In the genomic region with DNA sequence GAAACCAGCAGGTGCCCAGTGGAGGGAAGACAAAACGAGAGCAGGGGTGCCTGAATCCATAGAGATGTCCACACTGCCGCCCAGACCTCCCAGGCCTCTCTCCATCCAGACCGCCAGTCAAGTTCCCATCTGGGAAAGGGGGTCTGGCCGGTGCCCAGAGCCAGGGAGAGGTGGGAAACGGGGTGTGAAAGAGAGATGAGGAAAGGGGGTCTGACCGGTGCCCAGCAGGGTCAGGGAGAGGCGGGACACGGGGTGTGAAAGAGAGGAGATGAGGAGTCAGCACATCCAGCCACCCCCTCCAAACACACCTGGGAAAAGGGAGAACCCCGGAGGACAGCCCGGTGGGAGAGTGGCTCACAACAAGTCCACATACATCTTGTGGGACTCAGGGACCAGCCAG, we compare ENCODE assay signal across 19 cellular contexts.
A peak's percentile ranks its signal among the peaks of the same experiment; 100 is the strongest.
DNase-seq lines count a peak whose midpoint lies in the region; ATAC-seq and TF ChIP-seq lines count a peak whose summit lies in the region.
"Had no signal": no experiment of that assay in that cellular context is flagged by ENCODE, and none has a peak within 500 bp of the region (broad histone marks: within the 10 kb centered on the region; RNA-seq: fewer than 3 reads in every experiment).

No MANE protein-coding gene starts in this region.

- intact Hi-C loops in MCF 10A (cut with micrococcal nuclease) (loop anchor here (10.0 kb wide), 1 partner anchor 967 kb away; no protein-coding TSS in a partner anchor), breast epithelium (cut with DNase I; ENCODE audit: low total_unique reads) (no loop called here), spleen (cut with DNase I; ENCODE audit: low total_unique reads) (no loop called here)

- H3K36me3 Mint-ChIP-seq in MCF 10A (ENCODE audit: insufficient read depth, unreplicated experiment) (peaks cover 8% of the 10 kb centered on the region), endothelial cell (ENCODE audit: low read depth, unreplicated experiment) (peaks cover 23% of the 10 kb centered on the region)
- H3K36me3 Mint-ChIP-seq: CD4-positive, alpha-beta memory T cell had no signal

- ATAC-seq in GM21515 (IDR thresholded peaks at IDR 0.05; ENCODE audit: unreplicated experiment) = no peak
- ATAC-seq: GM23338 had no signal

- peaks cover 16% of the 10 kb centered on the region for H3K9me3 Mint-ChIP-seq in MCF 10A (ENCODE audit: unreplicated experiment)
- peaks cover 55% of the 10 kb centered on the region for H3K9me3 Mint-ChIP-seq in endothelial cell (ENCODE audit: unreplicated experiment)

- TF ChIP-seq POLR2A in breast epithelium (IDR thresholded peaks at IDR 0.05) (no peak), spleen (IDR thresholded peaks at IDR 0.05) (no peak)

- H3K4me3 Mint-ChIP-seq in MCF 10A (ENCODE audit: unreplicated experiment) = peak overlapping the region; percentile 54
- H3K4me3 Mint-ChIP-seq in endothelial cell (ENCODE audit: unreplicated experiment) = peak overlapping the region; percentile 62
- H3K4me3 Mint-ChIP-seq: CD4-positive, alpha-beta memory T cell; GM23338; HFFc6 had no signal

- H3K27me3 Mint-ChIP-seq in MCF 10A (ENCODE audit: insufficient read depth, unreplicated experiment) (no peaks in the 10 kb centered on the region), endothelial cell (ENCODE audit: unreplicated experiment) (peaks cover 12% of the 10 kb centered on the region)

- H3K9me3 ChIP-seq in breast epithelium = peaks cover 0 to 11% of the 10 kb centered on the region in 2 donors
- peaks cover 0 to 23% (median 19%) of the 10 kb centered on the region in 8 donors for H3K9me3 ChIP-seq in spleen
- H3K9me3 ChIP-seq in BE2C = no peaks in the 10 kb centered on the region

- H3K4me1 Mint-ChIP-seq in MCF 10A (ENCODE audit: insufficient read depth, unreplicated experiment) = peaks cover 40% of the 10 kb centered on the region
- H3K4me1 Mint-ChIP-seq in endothelial cell (ENCODE audit: unreplicated experiment) = no peaks in the 10 kb centered on the region
- H3K4me1 Mint-ChIP-seq: CD4-positive, alpha-beta memory T cell had no signal

- CTCF ChIA-PET in MCF 10A (lab: Yijun Ruan, JAX) = interaction anchor here (0.7 to 1.4 kb wide), 3 partner anchors 9 to 31 kb away, joined by 3 to 4 read pairs (median 4); no protein-coding TSS in a partner anchor
- CTCF ChIA-PET in RWPE1 (lab: Yijun Ruan, JAX) = no interaction called here

- H3K27ac Mint-ChIP-seq in MCF 10A (ENCODE audit: low read depth, unreplicated experiment) (peak overlapping the region; percentile 18), endothelial cell (ENCODE audit: unreplicated experiment) (no peak overlapping the region)
- H3K27ac Mint-ChIP-seq: CD4-positive, alpha-beta memory T cell; GM23338; HFFc6 had no signal

- H3K4me3 ChIP-seq in breast epithelium (no peak overlapping the region), spleen (no peak overlapping the region), BE2C (ENCODE audit: low read depth, low read length) (no peak overlapping the region)
- H3K4me3 ChIP-seq: GM23338, HAP-1 had no signal

- no peaks in the 10 kb centered on the region for H3K4me1 ChIP-seq in breast epithelium
- no peaks in the 10 kb centered on the region for H3K4me1 ChIP-seq in spleen
- H3K4me1 ChIP-seq in BE2C = no peaks in the 10 kb centered on the region
- H3K4me1 ChIP-seq: HAP-1 had no signal

- no peak overlapping the region for H3K27ac ChIP-seq in breast epithelium
- peak overlapping the region; percentile 78; the same call in 1 of the 2 replicates for H3K27ac ChIP-seq in RWPE1
- no peak overlapping the region for H3K27ac ChIP-seq in spleen
- H3K27ac ChIP-seq: 22Rv1 had no signal

- DNase-seq in MCF 10A (ENCODE audit: unreplicated experiment) (no peak), breast epithelium (ENCODE audit: low spot score in 2 of 2) (no peak), RWPE1 (ENCODE audit: low spot score) (no peak), endothelial cell (ENCODE audit: low spot score) (no peak), spleen (peak; percentile 54), BE2C (no peak), kidney tubule cell (ENCODE audit: low spot score) (no peak)
- DNase-seq: AML-193; C1 segment of cervical spinal cord; Calu3; CD4-positive, alpha-beta memory T cell; COR-L47; DMS153; DND-41; HFFc6 had no signal

- no peaks in the 10 kb centered on the region for H3K36me3 ChIP-seq in breast epithelium
- H3K36me3 ChIP-seq in spleen = no peaks in the 10 kb centered on the region
- no peaks in the 10 kb centered on the region for H3K36me3 ChIP-seq in BE2C
- H3K36me3 ChIP-seq: HAP-1 had no signal

- H3K27me3 ChIP-seq in breast epithelium (peaks cover 0 to 16% of the 10 kb centered on the region in 2 donors), spleen (replicated peaks in 1 of 7) (peaks cover 0 to 14% (median 0%) of the 10 kb centered on the region in 7 donors), BE2C (no peaks in the 10 kb centered on the region)

- TF ChIP-seq CTCF in MCF 10A (IDR thresholded peaks at IDR 0.05; ENCODE audit: unreplicated experiment) = no peak
- TF ChIP-seq CTCF in breast epithelium (IDR thresholded peaks at IDR 0.05) = no peak
- no peak for TF ChIP-seq CTCF in RWPE1 (conservative IDR thresholded peaks at IDR 0.05; ENCODE audit: low read depth)
- no peak for TF ChIP-seq CTCF in endothelial cell (IDR thresholded peaks at IDR 0.05; ENCODE audit: unreplicated experiment)
- no peak for TF ChIP-seq CTCF in spleen (IDR thresholded peaks at IDR 0.05 in 8 of 11, conservative IDR thresholded peaks at IDR 0.05 in 3 of 11)
- TF ChIP-seq CTCF in BE2C (IDR thresholded peaks at IDR 0.05; ENCODE audit: low read depth, low read length) = no peak

- POLR2A ChIA-PET in MCF 10A (lab: Yijun Ruan, JAX) (interaction anchor here (1.5 to 4.0 kb wide), 3 partner anchors 24 to 33 kb away, joined by 4 to 22 read pairs (median 8); no protein-coding TSS in a partner anchor), RWPE1 (lab: Yijun Ruan, JAX; ENCODE audit: low non-redundant PET) (no interaction called here)

- BruUV-seq in MCF 10A (replicated peaks; lab: Mats Ljungman, UMichigan) = no TSS peak

- 73 to 86% (median 77%) methylated on average over 10 of the region's 10 CpGs for WGBS in spleen, 5 donors
